14 cellular contexts compared by ENCODE assay signal in genomic region chr18:67600181-67600631, GRCh38.
DNase-seq lines count a peak whose midpoint lies in the region; ATAC-seq and TF ChIP-seq lines count a peak whose summit lies in the region.
"Had no signal": no experiment of that assay in that cellular context is flagged by ENCODE, and none has a peak within 500 bp of the region (broad histone marks: within the 10 kb centered on the region; RNA-seq: fewer than 3 reads in every experiment).

No MANE protein-coding gene starts in this region.

- intact Hi-C loops in thyroid gland (cut with DNase I): no loop called here
- intact Hi-C loops in CD4-positive, alpha-beta memory T cell (cut with micrococcal nuclease): no loop called here
- intact Hi-C loops in colonic mucosa (cut with DNase I): no loop called here

- H3K9me3 ChIP-seq in RWPE2 (ENCODE audit: severe bottlenecking) (no peaks in the 10 kb centered on the region), thyroid gland (no peaks in the 10 kb centered on the region), colonic mucosa (no peaks in the 10 kb centered on the region)
- H3K9me3 ChIP-seq in CD4-positive, alpha-beta memory T cell (ENCODE audit: control insufficient read depth in 1 of 2, low read length in 2 of 2): no peaks in the 10 kb centered on the region
- H3K9me3 ChIP-seq: transverse colon had no signal

- H3K36me3 ChIP-seq in RWPE2 (ENCODE audit: low read depth): no peaks in the 10 kb centered on the region
- no peaks in the 10 kb centered on the region for H3K36me3 ChIP-seq in thyroid gland
- H3K36me3 ChIP-seq in CD4-positive, alpha-beta memory T cell (ENCODE audit: insufficient read depth, low read length): no peaks in the 10 kb centered on the region
- H3K36me3 ChIP-seq in colonic mucosa: no peaks in the 10 kb centered on the region
- H3K36me3 ChIP-seq: ascending aorta, esophagus squamous epithelium, transverse colon had no signal

- no peaks in the 10 kb centered on the region for H3K36me3 Mint-ChIP-seq in CD4-positive, alpha-beta memory T cell

- DNase-seq in ELF-1 (ENCODE audit: low read depth, low spot score) (peak; percentile 4), RWPE2 (ENCODE audit: low spot score) (no peak), fibroblast of pulmonary artery (ENCODE audit: low read depth) (peak; percentile 58), non-pigmented ciliary epithelial cell (ENCODE audit: low read depth) (peak; percentile 79), thyroid gland (no peak), colonic mucosa (no peak)
- no peak for DNase-seq in CD4-positive, alpha-beta memory T cell
- DNase-seq: COR-L47, esophagus squamous epithelium, NCI-H1694 treated with DMSO at 0.1 percent for 48 hours, T1000, transverse colon had no signal

- peaks cover 0 to 7% (median 4%) of the 10 kb centered on the region in 8 donors for H3K9me3 Mint-ChIP-seq in CD4-positive, alpha-beta memory T cell

- H3K4me1 ChIP-seq in RWPE2 (ENCODE audit: insufficient read depth, poor library complexity, severe bottlenecking) (peaks cover 26% of the 10 kb centered on the region), thyroid gland (no peaks in the 10 kb centered on the region), colonic mucosa (no peaks in the 10 kb centered on the region)
- no peaks in the 10 kb centered on the region for H3K4me1 ChIP-seq in CD4-positive, alpha-beta memory T cell (ENCODE audit: insufficient read depth, low read length)
- H3K4me1 ChIP-seq: ascending aorta, esophagus squamous epithelium, transverse colon had no signal

- no peak overlapping the region for H3K27ac Mint-ChIP-seq in CD4-positive, alpha-beta memory T cell

- TF ChIP-seq CTCF in RWPE2 (IDR thresholded peaks at IDR 0.05; ENCODE audit: poor library complexity, severe bottlenecking): no peak
- TF ChIP-seq CTCF in fibroblast of pulmonary artery (IDR thresholded peaks at IDR 0.05; ENCODE audit: low read length, missing control alignments): no peak
- TF ChIP-seq CTCF in thyroid gland (IDR thresholded peaks at IDR 0.05): no peak
- no peak for TF ChIP-seq CTCF in colonic mucosa (IDR thresholded peaks at IDR 0.05)

- POLR2A ChIA-PET in CD4-positive, alpha-beta memory T cell (lab: Charles Lee; ENCODE audit: partially characterized antibody): no interaction called here

- peak; percentile 97 for ATAC-seq in RWPE2 (ENCODE audit: low read depth)
- ATAC-seq in HG03025 (IDR thresholded peaks at IDR 0.05; ENCODE audit: low FRiP score, unreplicated experiment): no peak

- no peaks in the 10 kb centered on the region for H3K4me1 Mint-ChIP-seq in CD4-positive, alpha-beta memory T cell

- H3K9ac ChIP-seq in colonic mucosa (ENCODE audit: low read depth in 2 of 2, low read length in 2 of 2): no peak overlapping the region

- H3K4me3 ChIP-seq in RWPE2 (ENCODE audit: severe bottlenecking) (no peak overlapping the region), fibroblast of pulmonary artery (replicated peaks; ENCODE audit: low read depth, low read length) (no peak overlapping the region), thyroid gland (replicated peaks in 1 of 3) (no peak overlapping the region), colonic mucosa (no peak overlapping the region)
- no peak overlapping the region for H3K4me3 ChIP-seq in CD4-positive, alpha-beta memory T cell (ENCODE audit: low read length in 2 of 2)
- H3K4me3 ChIP-seq: ascending aorta, esophagus squamous epithelium, transverse colon had no signal

- H3K27me3 Mint-ChIP-seq in CD4-positive, alpha-beta memory T cell: peaks cover 0 to 2% of the 10 kb centered on the region in 2 donors

- H3K27ac ChIP-seq in RWPE2 (ENCODE audit: poor library complexity, severe bottlenecking): peak overlapping the region; percentile 5
- no peak overlapping the region for H3K27ac ChIP-seq in thyroid gland
- H3K27ac ChIP-seq in CD4-positive, alpha-beta memory T cell (ENCODE audit: low read depth, low read length): no peak overlapping the region
- no peak overlapping the region for H3K27ac ChIP-seq in colonic mucosa
- H3K27ac ChIP-seq: ascending aorta, esophagus squamous epithelium, transverse colon had no signal

- WGBS in thyroid gland, 2 donors: 71 to 75% methylated on average over 6 of the region's 6 CpGs

- CTCF ChIA-PET in CD4-positive, alpha-beta memory T cell (lab: Charles Lee; ENCODE audit: partially characterized antibody): no interaction called here

- no peak for TF ChIP-seq POLR2A in thyroid gland (IDR thresholded peaks at IDR 0.05)

- H3K27me3 ChIP-seq in RWPE2 (ENCODE audit: insufficient read depth, poor library complexity, severe bottlenecking) (no peaks in the 10 kb centered on the region), thyroid gland (no peaks in the 10 kb centered on the region), colonic mucosa (no peaks in the 10 kb centered on the region)
- no peaks in the 10 kb centered on the region for H3K27me3 ChIP-seq in CD4-positive, alpha-beta memory T cell (ENCODE audit: insufficient read depth, low read length)
- H3K27me3 ChIP-seq: ascending aorta, esophagus squamous epithelium, transverse colon had no signal

- H3K4me3 Mint-ChIP-seq in CD4-positive, alpha-beta memory T cell: no peak overlapping the region

Comparison
In these comparisons a context has a peak if more than half of its experiments do, and no peak if none do; other contexts are left out.
1. DNase-seq: peak in ELF-1 (single experiment), fibroblast of pulmonary artery (single experiment) and non-pigmented ciliary epithelial cell (single experiment); none in RWPE2 (single experiment), thyroid gland (0 of 2), CD4-positive, alpha-beta memory T cell (0 of 5) and colonic mucosa (single experiment).